ENCODE assay signal across 20 cellular contexts in the genomic region with DNA sequence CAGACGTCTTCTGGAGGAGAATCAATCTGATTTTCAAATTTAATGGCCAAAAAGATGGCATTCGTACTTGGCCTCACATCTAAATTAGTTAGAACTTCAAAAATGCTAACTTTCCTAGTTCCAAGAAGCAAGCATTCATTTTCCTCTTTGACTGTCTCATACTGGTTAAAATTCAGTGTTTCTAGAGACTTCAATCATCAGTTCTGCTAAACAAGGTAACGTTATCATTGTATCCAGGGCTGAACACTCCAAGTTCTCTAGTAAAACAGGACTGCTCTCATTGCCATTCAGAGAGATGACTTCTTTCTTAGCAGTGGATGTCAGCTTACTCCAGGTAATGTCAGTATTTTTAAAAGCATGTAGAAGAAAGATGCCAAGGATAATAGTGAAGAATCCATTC.
"Had no signal": no experiment of that assay in that cellular context is flagged by ENCODE, and none has a peak within 500 bp of the region (broad histone marks: within the 10 kb centered on the region; RNA-seq: fewer than 3 reads in every experiment).

No MANE protein-coding gene starts in this region.

- H3K4me3 ChIP-seq: esophagus muscularis mucosa, gastroesophageal sphincter, heart left ventricle, lung, smooth muscle cell, thyroid gland had no signal

- H3K9me3 ChIP-seq: esophagus muscularis mucosa, thyroid gland had no signal

- H3K4me1 ChIP-seq: esophagus muscularis mucosa, gastroesophageal sphincter, heart left ventricle, parathyroid adenoma, thyroid gland had no signal

- H3K4me1 Mint-ChIP-seq: mesothelial cell of epicardium had no signal

- FAIRE-seq: endothelial cell of umbilical vein, kidney had no signal

- H3K79me2 ChIP-seq: parathyroid adenoma had no signal

- DNase-seq: activated CD4-positive, alpha-beta T cell treated with anti-CD3 and anti-CD28 coated beads, Interleukin-2, amount 50 U/mL, for 4 hours; activated CD4-positive, CD25-positive, alpha-beta regulatory T cell; activated naive CD4-positive, alpha-beta T cell treated with Interleukin-2 at 50 U/mL for 16 hours; amniotic stem cell; effector memory CD4-positive, alpha-beta T cell; heart left ventricle; kidney; stimulated activated CD4-positive, alpha-beta T cell treated with anti-CD3 and anti-CD28 coated beads, Interleukin-4, amount 100 ng/mL, for 1 hour; T1000; thyroid gland had no signal

- H3K36me3 Mint-ChIP-seq: mesothelial cell of epicardium; natural killer cell treated with Interleukin-12 subunit alpha and Interleukin-12 subunit beta and Interleukin-15 and Interleukin-18, amount 100 ng/mL, for 72 hours had no signal

- H3K9ac ChIP-seq: parathyroid adenoma had no signal

- H3K27me3 ChIP-seq: thyroid gland had no signal

- H3K27ac ChIP-seq: esophagus muscularis mucosa, gastroesophageal sphincter, heart left ventricle, parathyroid adenoma, thyroid gland had no signal

- H3K4me3 Mint-ChIP-seq: mesothelial cell of epicardium; natural killer cell treated with Interleukin-12 subunit alpha and Interleukin-12 subunit beta and Interleukin-15 and Interleukin-18, amount 100 ng/mL, for 72 hours had no signal

- H3K4me2 ChIP-seq: smooth muscle cell had no signal

- H3K9me3 Mint-ChIP-seq: natural killer cell treated with Interleukin-12 subunit alpha and Interleukin-12 subunit beta and Interleukin-15 and Interleukin-18, amount 100 ng/mL, for 72 hours had no signal

- H2AFZ ChIP-seq: parathyroid adenoma had no signal

- ATAC-seq: gastroesophageal sphincter; heart left ventricle; left lobe of liver; natural killer cell treated with Interleukin-12 subunit alpha and Interleukin-12 subunit beta and Interleukin-15 and Interleukin-18, amount 100 ng/mL, for 72 hours; sciatic nerve had no signal

- H3K36me3 ChIP-seq: esophagus muscularis mucosa, gastroesophageal sphincter, heart left ventricle, thyroid gland had no signal
